Comparison of ENCODE assay signal across 12 cellular contexts in genomic region chr4:104677122-104677521, GRCh38.
DNase-seq lines count a peak whose midpoint lies in the region; TF ChIP-seq lines count a peak whose summit lies in the region.
"Had no signal": no experiment of that assay in that cellular context is flagged by ENCODE, and none has a peak within 500 bp of the region (broad histone marks: within the 10 kb centered on the region; RNA-seq: fewer than 3 reads in every experiment).

No MANE protein-coding gene starts in this region.

- no peak overlapping the region for H3K27ac ChIP-seq in sigmoid colon
- H3K27ac ChIP-seq in OCI-LY7 (ENCODE audit: low read depth, low read length, poor library complexity, severe bottlenecking) = no peak overlapping the region
- H3K27ac ChIP-seq: PC-9 had no signal

- DNase-seq in COR-L47 (lab: John Stamatoyannopoulos, UW) (peak; percentile 93), NCI-H1436 (lab: John Stamatoyannopoulos, UW) (peak; percentile 91), OCI-M1 (lab: John Stamatoyannopoulos, UW) (peak; percentile 85), glomerular visceral epithelial cell (ENCODE audit: extremely low spot score) (peak; percentile 35), superior temporal gyrus (ENCODE audit: extremely low spot score) (no peak), sigmoid colon (no peak), OCI-LY7 (ENCODE audit: low spot score) (no peak)
- no peak for DNase-seq in activated CD4-positive, alpha-beta T cell treated with anti-CD3 and anti-CD28 coated beads for 48 hours
- DNase-seq: activated T-cell treated with anti-CD3 and anti-CD28 coated beads, Interleukin-2, amount 50 U/mL, for 1 hour; aorta; H7; PC-9 had no signal

- H3K36me3 ChIP-seq in sigmoid colon (no peaks in the 10 kb centered on the region), OCI-LY7 (ENCODE audit: insufficient read depth, low read length) (no peaks in the 10 kb centered on the region)

- H4K20me1 ChIP-seq in OCI-LY7 (ENCODE audit: insufficient read depth, low read length) = no peaks in the 10 kb centered on the region

- H2AFZ ChIP-seq in OCI-LY7 (ENCODE audit: low read length) = no peak overlapping the region
- H2AFZ ChIP-seq: PC-9 had no signal

- WGBS in sigmoid colon, 2 donors = 14 to 39% methylated on average over 3 of the region's 3 CpGs

- CTCF ChIA-PET in OCI-LY7 (lab: Charles Lee; ENCODE audit: unreplicated experiment) = no interaction called here

- H3K4me2 ChIP-seq in OCI-LY7 (ENCODE audit: low read length) = no peak overlapping the region
- H3K4me2 ChIP-seq: PC-9 had no signal

- H3K79me2 ChIP-seq in OCI-LY7 (ENCODE audit: insufficient read depth, low read depth, low read length) = no peaks in the 10 kb centered on the region

- TF ChIP-seq CTCF in sigmoid colon (IDR thresholded peaks at IDR 0.05) (no peak), OCI-LY7 (conservative IDR thresholded peaks at IDR 0.05; ENCODE audit: low read length) (no peak)

- no peaks in the 10 kb centered on the region for H3K9me3 ChIP-seq in sigmoid colon
- H3K9me3 ChIP-seq in OCI-LY7 (ENCODE audit: low read length) = no peaks in the 10 kb centered on the region

- TF ChIP-seq POLR2A in sigmoid colon (IDR thresholded peaks at IDR 0.05) = no peak

- no TSS peak for BruUV-seq in OCI-LY7 (replicated peaks; lab: Mats Ljungman, UMichigan)

- intact Hi-C loops in sigmoid colon (cut with DNase I) = no loop called here
- intact Hi-C loops in OCI-LY7 (cut with micrococcal nuclease; ENCODE audit: unreplicated experiment) = no loop called here

- no peaks in the 10 kb centered on the region for H3K9me2 ChIP-seq in OCI-LY7 (ENCODE audit: insufficient read depth, low read length)

- no peaks in the 10 kb centered on the region for H3K27me3 ChIP-seq in sigmoid colon

- no peak for TF ChIP-seq EP300 in sigmoid colon (IDR thresholded peaks at IDR 0.05)

- H3K4me3 ChIP-seq in sigmoid colon (no peak overlapping the region), OCI-LY7 (ENCODE audit: low read depth, low read length, poor library complexity, severe bottlenecking) (no peak overlapping the region)
- H3K4me3 ChIP-seq: PC-9 had no signal

- POLR2A ChIA-PET in OCI-LY7 (lab: Charles Lee) = no interaction called here

- H3K4me1 ChIP-seq in sigmoid colon (no peaks in the 10 kb centered on the region), OCI-LY7 (ENCODE audit: insufficient read depth, low read length, poor library complexity, severe bottlenecking) (no peaks in the 10 kb centered on the region)

Comparison
In these comparisons a context has a peak if more than half of its experiments do, and no peak if none do; other contexts are left out.
1. DNase-seq: peak in COR-L47 (single experiment), NCI-H1436 (single experiment), OCI-M1 (single experiment) and glomerular visceral epithelial cell (single experiment); none in superior temporal gyrus (single experiment), sigmoid colon (single experiment), activated CD4-positive, alpha-beta T cell treated with anti-CD3 and anti-CD28 coated beads for 48 hours (single experiment) and OCI-LY7 (single experiment).